15 cellular contexts compared by ENCODE assay signal in genomic region chr1:107132780-107133179, GRCh38. TPM values are rescaled to one million over a fixed set of nuclear protein-coding genes. Genes with fewer than 3 reads are reported as not detected.
DNase-seq lines count a peak whose midpoint lies in the region; ATAC-seq and TF ChIP-seq lines count a peak whose summit lies in the region.
"Had no signal": no experiment of that assay in that cellular context is flagged by ENCODE, and none has a peak within 500 bp of the region (broad histone marks: within the 10 kb centered on the region; RNA-seq: fewer than 3 reads in every experiment).

No MANE protein-coding gene starts in this region.

- H3K36me3 Mint-ChIP-seq in natural killer cell, result no peaks in the 10 kb centered on the region
- H3K36me3 Mint-ChIP-seq in neural progenitor cell, result no peaks in the 10 kb centered on the region
- H3K36me3 Mint-ChIP-seq: activated naive CD4-positive, alpha-beta T cell treated with anti-CD3 and anti-CD28 coated beads, Interleukin-2, amount 50 U/mL, for 72 hours had no signal

- H3K36me3 ChIP-seq in MM.1S (replicated peaks; ENCODE audit: insufficient read depth, low read length) (no peaks in the 10 kb centered on the region), neural progenitor cell (no peaks in the 10 kb centered on the region), ovary (no peaks in the 10 kb centered on the region)
- H3K36me3 ChIP-seq: vagina had no signal

- TF ChIP-seq EP300 in ovary (IDR thresholded peaks at IDR 0.05), result no peak

- no peaks in the 10 kb centered on the region for H3K9me2 ChIP-seq in MM.1S (replicated peaks; ENCODE audit: insufficient read depth, low read length)

- H3K27ac Mint-ChIP-seq in natural killer cell (no peak overlapping the region), neural progenitor cell (no peak overlapping the region)
- H3K27ac Mint-ChIP-seq: activated naive CD4-positive, alpha-beta T cell treated with anti-CD3 and anti-CD28 coated beads, Interleukin-2, amount 50 U/mL, for 72 hours had no signal

- H3K4me3 ChIP-seq in MM.1S (ENCODE audit: low read length) (no peak overlapping the region), neural progenitor cell (no peak overlapping the region), ovary (no peak overlapping the region)
- H3K4me3 ChIP-seq: vagina had no signal

- H3K27ac ChIP-seq in MM.1S (ENCODE audit: low read length), result peak overlapping the region; percentile 30; the same call in 1 of the 2 replicates
- no peak overlapping the region for H3K27ac ChIP-seq in neural progenitor cell
- no peak overlapping the region for H3K27ac ChIP-seq in ovary
- H3K27ac ChIP-seq: vagina had no signal

- in situ Hi-C loops in GM13976 (cut with MboI; ENCODE audit: low sequenced_read_pairs, unreplicated experiment), result no loop called here

- H3K9ac ChIP-seq in MM.1S (ENCODE audit: low read length) (no peak overlapping the region), neural progenitor cell (no peak overlapping the region)

- H4K20me1 ChIP-seq in MM.1S (ENCODE audit: insufficient read depth, low read length) (no peaks in the 10 kb centered on the region), neural progenitor cell (ENCODE audit: low read depth) (no peaks in the 10 kb centered on the region)

- 72 to 74% (median 74%) methylated on average over 1 of the region's 1 CpG for WGBS in ovary, 3 donors

- H3K4me2 ChIP-seq in MM.1S (ENCODE audit: low read depth, low read length) (peak overlapping the region; percentile 18; the same call in 1 of the 2 replicates), neural progenitor cell (no peak overlapping the region)

- no peaks in the 10 kb centered on the region for H3F3A ChIP-seq in MM.1S (ENCODE audit: insufficient read depth, low read length)
- no peaks in the 10 kb centered on the region for H3F3A ChIP-seq in neural progenitor cell (ENCODE audit: low read depth)

- DNase-seq in GM13976 (ENCODE audit: low spot score), result peak; percentile 42
- DNase-seq in MM.1S, result no peak
- no peak for DNase-seq in DMS53 treated with DMSO at 0.1 percent for 48 hours (lab: John Stamatoyannopoulos, UW; ENCODE audit: unreplicated experiment)
- no peak for DNase-seq in natural killer cell
- no peak for DNase-seq in neural progenitor cell (ENCODE audit: low spot score)
- DNase-seq in ovary, result no peak
- DNase-seq: activated T-cell treated with anti-CD3 and anti-CD28 coated beads, Interleukin-2, amount 50 U/mL, for 4 hours; HCEC 1CT; stimulated activated CD4-positive, alpha-beta T cell treated with anti-CD3 and anti-CD28 coated beads, Interleukin-15, amount 100 ng/mL, for 24 hours had no signal

- no peak overlapping the region for H2AFZ ChIP-seq in MM.1S (ENCODE audit: low read length)
- H2AFZ ChIP-seq in neural progenitor cell (replicated peaks), result no peak overlapping the region

- H3K79me2 ChIP-seq in MM.1S (ENCODE audit: low read length) (no peaks in the 10 kb centered on the region), neural progenitor cell (ENCODE audit: low read depth) (no peaks in the 10 kb centered on the region)

- intact Hi-C loops in natural killer cell (cut with micrococcal nuclease), result no loop called here
- intact Hi-C loops in ovary (cut with DNase I), result no loop called here

- no peak overlapping the region for H3K4me3 Mint-ChIP-seq in natural killer cell
- no peak overlapping the region for H3K4me3 Mint-ChIP-seq in neural progenitor cell
- H3K4me3 Mint-ChIP-seq: activated T-cell treated with anti-CD3 and anti-CD28 coated beads, Interleukin-2, amount 50 U/mL, for 4 hours had no signal

- H3K9me3 ChIP-seq in MM.1S (replicated peaks; ENCODE audit: insufficient read depth, low read length) (no peaks in the 10 kb centered on the region), neural progenitor cell (ENCODE audit: low read depth) (no peaks in the 10 kb centered on the region), ovary (no peaks in the 10 kb centered on the region)
- H3K9me3 ChIP-seq: vagina had no signal

- H3K4me1 ChIP-seq in MM.1S (ENCODE audit: low read length), result no peaks in the 10 kb centered on the region
- no peaks in the 10 kb centered on the region for H3K4me1 ChIP-seq in neural progenitor cell
- no peaks in the 10 kb centered on the region for H3K4me1 ChIP-seq in ovary (ENCODE audit: insufficient read depth)
- H3K4me1 ChIP-seq: vagina had no signal

- peak; percentile 62 for ATAC-seq in GM19463 (IDR thresholded peaks at IDR 0.05; ENCODE audit: unreplicated experiment)
- peak; percentile 66 for ATAC-seq in HG02798 (IDR thresholded peaks at IDR 0.05; ENCODE audit: poor library complexity, unreplicated experiment)
- no peak for ATAC-seq in natural killer cell
- ATAC-seq: activated T-cell treated with anti-CD3 and anti-CD28 coated beads, Interleukin-2, amount 50 U/mL, for 4 hours had no signal

- H3K4me1 Mint-ChIP-seq in natural killer cell (no peaks in the 10 kb centered on the region), neural progenitor cell (no peaks in the 10 kb centered on the region)

- no peaks in the 10 kb centered on the region for H3K27me3 ChIP-seq in MM.1S (replicated peaks; ENCODE audit: insufficient read depth, low read length)
- H3K27me3 ChIP-seq in neural progenitor cell, result no peaks in the 10 kb centered on the region
- H3K27me3 ChIP-seq in ovary, result no peaks in the 10 kb centered on the region
- H3K27me3 ChIP-seq: vagina had no signal

- TF ChIP-seq CTCF in GM13976 (IDR thresholded peaks at IDR 0.05; ENCODE audit: borderline replicate concordance, control extremely low read depth, extremely low read depth, insufficient read depth, missing control alignments), result no peak
- no peak for TF ChIP-seq CTCF in MM.1S (IDR thresholded peaks at IDR 0.05; ENCODE audit: low read length)
- no peak for TF ChIP-seq CTCF in natural killer cell (IDR thresholded peaks at IDR 0.05)
- TF ChIP-seq CTCF in neural progenitor cell (IDR thresholded peaks at IDR 0.05), result no peak
- no peak for TF ChIP-seq CTCF in ovary (IDR thresholded peaks at IDR 0.05)

- H3K9me3 Mint-ChIP-seq in natural killer cell (peaks cover 0 to 2% of the 10 kb centered on the region in 2 donors), neural progenitor cell (no peaks in the 10 kb centered on the region)
- H3K9me3 Mint-ChIP-seq: activated naive CD4-positive, alpha-beta T cell treated with anti-CD3 and anti-CD28 coated beads, Interleukin-2, amount 50 U/mL, for 72 hours; activated T-cell treated with anti-CD3 and anti-CD28 coated beads, Interleukin-2, amount 50 U/mL, for 4 hours had no signal

- H3K27me3 Mint-ChIP-seq in natural killer cell (ENCODE audit: low read depth in 2 of 2) (peaks cover 13 to 17% of the 10 kb centered on the region in 2 donors), neural progenitor cell (ENCODE audit: insufficient read depth, low read depth) (no peaks in the 10 kb centered on the region)

- no peak for TF ChIP-seq POLR2A in ovary (IDR thresholded peaks at IDR 0.05)

RNA-seq across cellular contexts. Expression of gene NTNG1, which starts 8.1 kb away (rescaled TPM):
- total RNA-seq in natural killer cell (under 1 TPM in 1 of 3 donors, not detected in 2; 0.58 TPM), neural progenitor cell (ENCODE audit: low replicate concordance) (0.62 and 0.79 TPM in 2 replicates), ovary (1 to 10 TPM in 3 of 7 donors, under 1 TPM in 4; 0.28 to 9.1 (median 0.97) TPM)
- polyA plus RNA-seq in ovary, result 1 to 10 TPM in 1 of 2 donors, under 1 TPM in 1; 0.53 to 1.1 TPM
- total RNA-seq: activated T-cell treated with anti-CD3 and anti-CD28 coated beads, Interleukin-2, amount 50 U/mL, for 4 hours; HT-29; RPMI7951 had no signal

Comparison
In these comparisons a context has a peak if more than half of its experiments do, and no peak if none do; other contexts are left out.
1. ATAC-seq: peak in GM19463 (single experiment) and HG02798 (single experiment); none in natural killer cell (0 of 3).